ENCODE assay signal across 12 cellular contexts in the genomic region with DNA sequence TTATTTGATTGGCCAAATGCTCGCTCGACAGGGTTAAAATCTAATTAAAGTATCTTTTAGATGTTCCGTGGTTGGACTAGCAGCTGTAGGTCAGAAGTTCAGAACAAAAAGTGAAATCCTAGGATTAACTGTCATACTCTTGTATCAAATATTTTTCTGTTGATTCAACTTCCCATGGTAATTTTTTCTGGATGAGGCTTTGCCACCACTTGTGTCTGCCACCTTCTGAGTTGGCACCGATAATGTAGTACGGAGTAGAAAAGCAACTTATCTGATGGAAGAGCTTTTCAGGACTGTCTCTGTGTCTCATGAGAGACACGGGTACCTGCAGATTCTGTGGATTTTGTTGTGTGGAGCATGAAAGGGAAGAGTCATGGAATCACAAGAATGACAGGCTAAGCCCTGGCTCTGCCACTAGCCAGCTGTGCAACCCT.
A peak's percentile ranks its signal among the peaks of the same experiment; 100 is the strongest.
DNase-seq lines count a peak whose midpoint lies in the region; TF ChIP-seq lines count a peak whose summit lies in the region.
"Had no signal": no experiment of that assay in that cellular context is flagged by ENCODE, and none has a peak within 500 bp of the region (broad histone marks: within the 10 kb centered on the region; RNA-seq: fewer than 3 reads in every experiment).

No MANE protein-coding gene starts in this region.

- DNase-seq in EL (peak; percentile 93), SK-N-MC (ENCODE audit: low read depth, low spot score) (no peak), fibroblast of peridontal ligament (ENCODE audit: extremely low read depth) (peak; percentile 63), retinal pigment epithelial cell (ENCODE audit: low read depth) (peak; percentile 66), COLO668 (lab: John Stamatoyannopoulos, UW; ENCODE audit: unreplicated experiment) (no peak), T-helper 1 cell (no peak), GM13976 (ENCODE audit: low spot score) (no peak), iPS-NIHi11 (ENCODE audit: low spot score) (no peak)
- DNase-seq: Caco-2, islet precursor cell, NCI-H1417 treated with DMSO at 0.1 percent for 48 hours, WERI-Rb-1 had no signal

- H3K9ac ChIP-seq in SK-N-MC (ENCODE audit: insufficient read length), result no peak overlapping the region

- no peaks in the 10 kb centered on the region for H3K36me3 ChIP-seq in SK-N-MC (ENCODE audit: insufficient read depth, low read length)
- H3K36me3 ChIP-seq: WERI-Rb-1 had no signal

- in situ Hi-C loops in GM13976 (cut with MboI; ENCODE audit: low sequenced_read_pairs, unreplicated experiment), result no loop called here

- H3K27ac ChIP-seq in SK-N-MC, result 0 out of 2 replicates have a peak overlapping the region, but pooled peaks have one; percentile 5
- H3K27ac ChIP-seq: WERI-Rb-1 had no signal

- H3K9me3 ChIP-seq in SK-N-MC (ENCODE audit: low read depth, low read length), result no peaks in the 10 kb centered on the region
- H3K9me3 ChIP-seq: Caco-2 had no signal

- TF ChIP-seq CTCF in retinal pigment epithelial cell (conservative IDR thresholded peaks at IDR 0.05; ENCODE audit: low read depth, low read length) (no peak), GM13976 (IDR thresholded peaks at IDR 0.05; ENCODE audit: borderline replicate concordance, control extremely low read depth, extremely low read depth, insufficient read depth, missing control alignments) (no peak)

- H3K4me3 ChIP-seq in SK-N-MC, result no peak overlapping the region
- no peak overlapping the region for H3K4me3 ChIP-seq in retinal pigment epithelial cell (ENCODE audit: low read length)

Comparison
In these comparisons a context has a peak if more than half of its experiments do, and no peak if none do; other contexts are left out.
1. DNase-seq: peak in EL (single experiment), fibroblast of peridontal ligament (single experiment) and retinal pigment epithelial cell (single experiment); none in SK-N-MC (single experiment), COLO668 (single experiment), T-helper 1 cell (0 of 5), GM13976 (single experiment) and iPS-NIHi11 (single experiment).